Comparison of ENCODE assay signal across 1 cellular context in genomic region chr2:96113367-96113677, GRCh38.
TF ChIP-seq lines count a peak whose summit lies in the region.

No MANE protein-coding gene starts in this region.

TF ChIP-seq in HepG2, 621 proteins besides CTCF, POLR2A, EP300 and RAD21:
- TF ChIP-seq ZNF790 (CRISPR knock-in tag; IDR thresholded peaks at IDR 0.05; ENCODE audit: borderline replicate concordance), result no peak
- TF ChIP-seq NAIF1 (CRISPR knock-in tag; IDR thresholded peaks at IDR 0.05; ENCODE audit: borderline replicate concordance), result no peak
- no peak for TF ChIP-seq JARID2 (CRISPR knock-in tag; IDR thresholded peaks at IDR 0.05; ENCODE audit: insufficient replicate concordance)
- no peak for TF ChIP-seq ZNF230 (CRISPR knock-in tag; IDR thresholded peaks at IDR 0.05)
- no peak for TF ChIP-seq ZNF292 (CRISPR knock-in tag; IDR thresholded peaks at IDR 0.05; ENCODE audit: borderline replicate concordance, low read depth)
- TF ChIP-seq ZNF296 (CRISPR knock-in tag; conservative IDR thresholded peaks at IDR 0.05), result no peak
- no peak for TF ChIP-seq NRL (CRISPR knock-in tag; IDR thresholded peaks at IDR 0.05; ENCODE audit: borderline replicate concordance)
- TF ChIP-seq IKZF1 (IDR thresholded peaks at IDR 0.05), result no peak
